In genomic region chr17:69445132-69445531, GRCh38 we compare ENCODE assay signal across 17 cellular contexts.
"Had no signal": no experiment of that assay in that cellular context is flagged by ENCODE, and none has a peak within 500 bp of the region (broad histone marks: within the 10 kb centered on the region; RNA-seq: fewer than 3 reads in every experiment).

No MANE protein-coding gene starts in this region.

- H3K27me3 Mint-ChIP-seq: activated CD4-positive, alpha-beta memory T cell treated with anti-CD3 and anti-CD28 coated beads for 36 hours; activated naive CD4-positive, alpha-beta T cell treated with anti-CD3 and anti-CD28 coated beads, Interleukin-2, amount 10 ng/mL, durations not matched to agents 7 days and 5 days had no signal

- H3K9me3 ChIP-seq: prostate gland, sigmoid colon had no signal

- DNase-seq: activated CD4-positive, alpha-beta T cell treated with anti-CD3 and anti-CD28 coated beads for 1 hour; activated CD8-positive, alpha-beta memory T cell treated with anti-CD3 and anti-CD28 coated beads, Interleukin-2, amount 50 U/mL, for 48 hours; activated naive CD4-positive, alpha-beta T cell treated with anti-CD3 and anti-CD28 coated beads, Interleukin-2, amount 10 ng/mL, durations not matched to agents 7 days and 5 days; amygdala; brain microvascular endothelial cell; esophagus squamous epithelium; foreskin fibroblast; heart left ventricle; nephron progenitor cell; sigmoid colon; stimulated activated CD4-positive, alpha-beta T cell treated with anti-CD3 and anti-CD28 coated beads, Interleukin-12 subunit alpha, Interleukin-12 subunit beta, amount 100 ng/mL, for 4 hours; stimulated activated naive CD4-positive, alpha-beta T cell treated with Interleukin-2 at 50 U/mL for 16 hours; SW 1271; trophoblast cell had no signal

- H3K4me1 ChIP-seq: prostate gland had no signal

- H3K36me3 Mint-ChIP-seq: activated naive CD4-positive, alpha-beta T cell treated with anti-CD3 and anti-CD28 coated beads, Interleukin-2, amount 10 ng/mL, durations not matched to agents 7 days and 5 days had no signal

- H3K36me3 ChIP-seq: brain microvascular endothelial cell, esophagus squamous epithelium, heart left ventricle, prostate gland, sigmoid colon had no signal

- ATAC-seq: heart left ventricle had no signal

- H3K4me3 Mint-ChIP-seq: activated CD4-positive, alpha-beta memory T cell treated with anti-CD3 and anti-CD28 coated beads for 36 hours; activated naive CD4-positive, alpha-beta T cell treated with anti-CD3 and anti-CD28 coated beads, Interleukin-2, amount 10 ng/mL, durations not matched to agents 7 days and 5 days; nephron progenitor cell had no signal

- H3K27me3 ChIP-seq: brain microvascular endothelial cell, esophagus squamous epithelium, heart left ventricle, sigmoid colon had no signal

- H3K9me3 Mint-ChIP-seq: activated CD4-positive, alpha-beta memory T cell treated with anti-CD3 and anti-CD28 coated beads for 36 hours had no signal

- H3K27ac Mint-ChIP-seq: activated CD4-positive, alpha-beta memory T cell treated with anti-CD3 and anti-CD28 coated beads for 36 hours; activated naive CD4-positive, alpha-beta T cell treated with anti-CD3 and anti-CD28 coated beads, Interleukin-2, amount 10 ng/mL, durations not matched to agents 7 days and 5 days; activated T-helper 2 cell treated with anti-CD3 and anti-CD28 coated beads, Interferon-gamma antibody, Interleukin-2, Interleukin-4, amounts not matched to agents 10 μg/mL and 5 μg/mL and 100 μg/mL, durations not matched to agents 14 hours and 24 hours and 36 hours; nephron progenitor cell had no signal

- H3K27ac ChIP-seq: brain microvascular endothelial cell, esophagus squamous epithelium, heart left ventricle, prostate gland, sigmoid colon had no signal

- H3K4me3 ChIP-seq: esophagus squamous epithelium, heart left ventricle, prostate gland, sigmoid colon had no signal
